In genomic region chr16:1677942-1678499, GRCh38 we compare ENCODE assay signal across 1 cellular context.
TF ChIP-seq lines count a peak whose summit lies in the region.

JPT2 (plus strand) TSS chr16:1678279; CDS start chr16:1678313, 34 bp downstream.

TF ChIP-seq in HepG2, 621 proteins besides CTCF, POLR2A, EP300 and RAD21 (continued from another document and continues in another):
- TF ChIP-seq ZBTB26 (CRISPR knock-in tag; IDR thresholded peaks at IDR 0.05; ENCODE audit: borderline replicate concordance) (peak; percentile 40; the same call in 1 of the 2 replicates), ZNF580 (CRISPR knock-in tag; IDR thresholded peaks at IDR 0.05; ENCODE audit: borderline replicate concordance, low read depth) (peak; percentile 81; the same call in 1 of the 2 replicates), ONECUT2 (CRISPR knock-in tag; IDR thresholded peaks at IDR 0.05) (no peak), ZSCAN21 (CRISPR knock-in tag; IDR thresholded peaks at IDR 0.05; ENCODE audit: borderline replicate concordance) (no peak; the same call in 1 of the 2 replicates), ZNF276 (CRISPR knock-in tag; IDR thresholded peaks at IDR 0.05; ENCODE audit: low read depth) (0 out of 2 replicates have a peak, but pooled peaks have one; percentile 39), HNF4G (IDR thresholded peaks at IDR 0.05; ENCODE audit: borderline replicate concordance, low read depth, low read length) (no peak), HNF4G (CRISPR knock-in tag; IDR thresholded peaks at IDR 0.05; ENCODE audit: borderline replicate concordance, low read depth) (no peak), BRF2 (CRISPR knock-in tag; IDR thresholded peaks at IDR 0.05) (0 out of 2 replicates have a peak, but pooled peaks have one; percentile 29), TEF (CRISPR knock-in tag; IDR thresholded peaks at IDR 0.05) (no peak), HBP1 (CRISPR knock-in tag; IDR thresholded peaks at IDR 0.05; ENCODE audit: low read depth) (no peak), PCBP1 (IDR thresholded peaks at IDR 0.05; ENCODE audit: borderline replicate concordance, low read depth, low read length) (no peak), SMAD1 (CRISPR knock-in tag; IDR thresholded peaks at IDR 0.05; ENCODE audit: borderline replicate concordance, low read depth) (no peak), NRL (CRISPR knock-in tag; IDR thresholded peaks at IDR 0.05; ENCODE audit: borderline replicate concordance) (no peak), ZNF17 (CRISPR knock-in tag; IDR thresholded peaks at IDR 0.05) (no peak), STAT5B (CRISPR knock-in tag; IDR thresholded peaks at IDR 0.05) (no peak), ZBTB4 (CRISPR knock-in tag; IDR thresholded peaks at IDR 0.05; ENCODE audit: borderline replicate concordance) (no peak), ZNF12 (CRISPR knock-in tag; IDR thresholded peaks at IDR 0.05) (no peak), ZNF556 (CRISPR knock-in tag; IDR thresholded peaks at IDR 0.05; ENCODE audit: borderline replicate concordance) (0 out of 2 replicates have a peak, but pooled peaks have one; percentile 42), ZNF782 (CRISPR knock-in tag; IDR thresholded peaks at IDR 0.05; ENCODE audit: borderline replicate concordance) (no peak), ATAD3A (CRISPR knock-in tag; IDR thresholded peaks at IDR 0.05) (no peak), BORCS8-MEF2B (CRISPR knock-in tag; IDR thresholded peaks at IDR 0.05) (0 out of 2 replicates have a peak, but pooled peaks have one; percentile 33), TCF7 (IDR thresholded peaks at IDR 0.05; ENCODE audit: low read depth) (peak; percentile 55; the same call in 1 of the 2 replicates), ZNF121 (CRISPR knock-in tag; IDR thresholded peaks at IDR 0.05) (no peak), ZFP36L2 (CRISPR knock-in tag; IDR thresholded peaks at IDR 0.05) (no peak), ZNF446 (CRISPR knock-in tag; IDR thresholded peaks at IDR 0.05) (no peak), SIN3A (IDR thresholded peaks at IDR 0.05; ENCODE audit: borderline replicate concordance, low read depth, low read length) (peak; percentile 50; the same call in 1 of the 2 replicates), FOXK1 (CRISPR knock-in tag; IDR thresholded peaks at IDR 0.05; ENCODE audit: borderline replicate concordance, low read depth) (no peak), KLF12 (CRISPR knock-in tag; IDR thresholded peaks at IDR 0.05; ENCODE audit: borderline replicate concordance) (peak; percentile 65; the same call in 1 of the 2 replicates), SAP130 (CRISPR knock-in tag; IDR thresholded peaks at IDR 0.05; ENCODE audit: low read depth) (peak; percentile 65; the same call in 1 of the 2 replicates), DMAP1 (CRISPR knock-in tag; IDR thresholded peaks at IDR 0.05) (no peak), ZHX2 (IDR thresholded peaks at IDR 0.05; ENCODE audit: low read depth) (no peak), ZHX2 (CRISPR knock-in tag; IDR thresholded peaks at IDR 0.05; ENCODE audit: borderline replicate concordance) (no peak), ZFX (CRISPR knock-in tag; IDR thresholded peaks at IDR 0.05; ENCODE audit: low read depth) (peak; percentile 81), ATF2 (CRISPR knock-in tag; IDR thresholded peaks at IDR 0.05) (peak; percentile 39; the same call in 1 of the 2 replicates), POLR2AphosphoS2 (IDR thresholded peaks at IDR 0.05; ENCODE audit: low read depth, low read length) (no peak), ZNF512B (CRISPR knock-in tag; IDR thresholded peaks at IDR 0.05; ENCODE audit: borderline replicate concordance) (no peak), ZNF737 (CRISPR knock-in tag; IDR thresholded peaks at IDR 0.05; ENCODE audit: borderline replicate concordance) (no peak), ZNF329 (CRISPR knock-in tag; IDR thresholded peaks at IDR 0.05; ENCODE audit: low read depth) (no peak), ZNF235 (CRISPR knock-in tag; IDR thresholded peaks at IDR 0.05; ENCODE audit: borderline replicate concordance) (peak; percentile 62; the same call in 1 of the 2 replicates)
